ENCODE assay signal across 12 cellular contexts in genomic region chr1:38502772-38503171, GRCh38.
A peak's percentile ranks its signal among the peaks of the same experiment; 100 is the strongest.
DNase-seq lines count a peak whose midpoint lies in the region; ATAC-seq and TF ChIP-seq lines count a peak whose summit lies in the region.
"Had no signal": no experiment of that assay in that cellular context is flagged by ENCODE, and none has a peak within 500 bp of the region (broad histone marks: within the 10 kb centered on the region; RNA-seq: fewer than 3 reads in every experiment).

No MANE protein-coding gene starts in this region.

- no peak overlapping the region for H3K27ac Mint-ChIP-seq in type B pancreatic cell
- H3K27ac Mint-ChIP-seq: activated T-cell treated with anti-CD3 and anti-CD28 coated beads, Interleukin-2, amount 50 U/mL, for 24 hours had no signal

- H3K4me3 Mint-ChIP-seq in type B pancreatic cell = no peak overlapping the region
- H3K4me3 Mint-ChIP-seq: activated T-cell treated with anti-CD3 and anti-CD28 coated beads, Interleukin-2, amount 50 U/mL, for 24 hours had no signal

- peaks cover 19% of the 10 kb centered on the region for H3K4me1 Mint-ChIP-seq in type B pancreatic cell (ENCODE audit: unreplicated experiment)

- no peaks in the 10 kb centered on the region for H4K20me1 ChIP-seq in OCI-LY1 (ENCODE audit: insufficient read depth, low read length)
- no peaks in the 10 kb centered on the region for H4K20me1 ChIP-seq in PC-9 (ENCODE audit: insufficient read depth)

- H3K9ac ChIP-seq in OCI-LY1 (ENCODE audit: low read length) = no peak overlapping the region

- H3K27me3 ChIP-seq in cardiac muscle cell (peaks cover 12% of the 10 kb centered on the region), OCI-LY1 (ENCODE audit: insufficient read depth, low read length) (no peaks in the 10 kb centered on the region), PC-9 (ENCODE audit: insufficient read depth, low read depth) (peaks cover 54% of the 10 kb centered on the region)

- no peak overlapping the region for H3K27ac ChIP-seq in cardiac muscle cell
- H3K27ac ChIP-seq in OCI-LY1 (ENCODE audit: low read depth, low read length, poor library complexity, severe bottlenecking) = no peak overlapping the region
- H3K27ac ChIP-seq in PC-9 = no peak overlapping the region

- no peaks in the 10 kb centered on the region for H3K9me3 Mint-ChIP-seq in type B pancreatic cell
- H3K9me3 Mint-ChIP-seq: activated T-cell treated with anti-CD3 and anti-CD28 coated beads, Interleukin-2, amount 50 U/mL, for 24 hours had no signal

- H3K79me2 ChIP-seq in OCI-LY1 (ENCODE audit: insufficient read depth, low read length) (no peaks in the 10 kb centered on the region), PC-9 (ENCODE audit: low read depth) (no peaks in the 10 kb centered on the region)

- DNase-seq in cardiac muscle cell (ENCODE audit: low read depth in 1 of 2, low spot score in 1 of 2) (peak; percentile 8 to 36), left cardiac atrium (no peak), germinal center (ENCODE audit: low spot score) (peak; percentile 16), type B pancreatic cell (ENCODE audit: extremely low spot score, unreplicated experiment) (no peak), DMS53 (lab: John Stamatoyannopoulos, UW) (no peak), PC-9 (no peak)
- DNase-seq: activated T-cell treated with anti-CD3 and anti-CD28 coated beads, Interleukin-2, amount 50 U/mL, for 24 hours; head of caudate nucleus; left ventricle myocardium superior; SHP77 treated with DMSO at 0.1 percent for 48 hours had no signal

- H3K9me3 ChIP-seq in cardiac muscle cell (ENCODE audit: low read depth) (no peaks in the 10 kb centered on the region), OCI-LY1 (ENCODE audit: low read length) (no peaks in the 10 kb centered on the region), PC-9 (ENCODE audit: insufficient read depth, low read depth) (no peaks in the 10 kb centered on the region)

- H3K4me1 ChIP-seq in cardiac muscle cell (ENCODE audit: low read depth) (peaks cover 4% of the 10 kb centered on the region), OCI-LY1 (ENCODE audit: insufficient read depth, low read length, severe bottlenecking) (peaks cover 12% of the 10 kb centered on the region), PC-9 (replicated peaks; ENCODE audit: insufficient read depth) (no peaks in the 10 kb centered on the region)

- no peaks in the 10 kb centered on the region for H3K36me3 ChIP-seq in cardiac muscle cell
- no peaks in the 10 kb centered on the region for H3K36me3 ChIP-seq in OCI-LY1 (ENCODE audit: insufficient read depth, low read length)
- H3K36me3 ChIP-seq in PC-9 (ENCODE audit: low read depth) = no peaks in the 10 kb centered on the region

- H3K9me2 ChIP-seq in OCI-LY1 (ENCODE audit: low read depth, low read length) = no peaks in the 10 kb centered on the region
- no peaks in the 10 kb centered on the region for H3K9me2 ChIP-seq in PC-9 (ENCODE audit: insufficient read depth)

- TF ChIP-seq CTCF in cardiac muscle cell (IDR thresholded peaks at IDR 0.05; ENCODE audit: low read depth, low read length) (no peak), OCI-LY1 (IDR thresholded peaks at IDR 0.05; ENCODE audit: low read length) (peak; percentile 47; the same call in 1 of the 2 replicates), type B pancreatic cell (conservative IDR thresholded peaks at IDR 0.05) (peak; percentile 67), PC-9 (conservative IDR thresholded peaks at IDR 0.05) (no peak)

- no peaks in the 10 kb centered on the region for H3K36me3 Mint-ChIP-seq in type B pancreatic cell

- peaks cover 57% of the 10 kb centered on the region for H3K27me3 Mint-ChIP-seq in type B pancreatic cell

- intact Hi-C loops in left cardiac atrium (cut with DNase I) = no loop called here
- intact Hi-C loops in PC-9 (cut with micrococcal nuclease; ENCODE audit: unreplicated experiment) = no loop called here

- CTCF ChIA-PET in PC-9 (lab: Charles Lee) = no interaction called here

- ATAC-seq in left cardiac atrium = no peak
- no peak for ATAC-seq in GM19452 (IDR thresholded peaks at IDR 0.05; ENCODE audit: unreplicated experiment)
- ATAC-seq: left ventricle myocardium superior had no signal

- H3K4me3 ChIP-seq in cardiac muscle cell = no peak overlapping the region
- no peak overlapping the region for H3K4me3 ChIP-seq in OCI-LY1 (ENCODE audit: low read depth, low read length, poor library complexity, severe bottlenecking)
- no peak overlapping the region for H3K4me3 ChIP-seq in PC-9

- POLR2A ChIA-PET in PC-9 (lab: Charles Lee; ENCODE audit: unreplicated experiment) = no interaction called here

- BruUV-seq in PC-9 (replicated peaks; lab: Mats Ljungman, UMichigan) = no TSS peak

- H3K4me2 ChIP-seq in OCI-LY1 (ENCODE audit: low read length) (no peak overlapping the region), PC-9 (no peak overlapping the region)

- no peaks in the 10 kb centered on the region for H3F3A ChIP-seq in OCI-LY1 (ENCODE audit: insufficient read depth, low read length)
- no peaks in the 10 kb centered on the region for H3F3A ChIP-seq in PC-9 (ENCODE audit: insufficient read depth, low read depth)

- H2AFZ ChIP-seq in OCI-LY1 (ENCODE audit: low read length) (no peak overlapping the region), PC-9 (no peak overlapping the region)

Comparison
In these comparisons a context has a peak if more than half of its experiments do, and no peak if none do; other contexts are left out.
1. DNase-seq: peak in cardiac muscle cell (2 of 2) and germinal center (single experiment); none in left cardiac atrium (single experiment), type B pancreatic cell (single experiment), DMS53 (single experiment) and PC-9 (0 of 2).
2. CTCF ChIP-seq: peak in OCI-LY1 (single experiment) and type B pancreatic cell (single experiment); none in cardiac muscle cell (single experiment) and PC-9 (single experiment).